8 cellular contexts compared by ENCODE assay signal in the genomic region with DNA sequence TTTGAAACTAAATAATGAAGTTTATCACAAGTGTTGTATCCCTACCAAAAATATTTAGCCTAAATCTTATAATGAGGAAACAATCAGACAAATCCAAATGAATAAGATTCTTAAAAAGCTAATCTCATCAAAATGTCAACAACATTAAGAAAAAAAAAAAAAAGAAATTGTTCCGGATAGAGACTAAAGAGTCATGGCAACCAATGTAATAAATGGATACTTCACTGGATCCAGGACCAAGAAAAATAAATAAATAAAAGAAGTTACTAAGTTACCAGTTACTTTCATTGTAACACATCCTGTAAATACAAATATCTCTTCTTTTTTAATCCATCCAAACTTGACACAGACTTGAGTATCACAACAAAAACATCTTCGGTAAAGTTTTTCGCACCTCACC. TPM values are rescaled to one million over a fixed set of nuclear protein-coding genes. Genes with fewer than 3 reads are reported as not detected.
DNase-seq lines count a peak whose midpoint lies in the region; ATAC-seq lines count a peak whose summit lies in the region.

No MANE protein-coding gene starts in this region.

- H3K27me3 Mint-ChIP-seq in activated CD4-positive, alpha-beta memory T cell treated with anti-CD3 and anti-CD28 coated beads for 36 hours, result no peaks in the 10 kb centered on the region
- H3K27me3 Mint-ChIP-seq in stimulated activated naive B cell treated with anti-CD40 and anti-IgM and Interleukin-4, amounts not matched to agents 10 μg/mL and 1 μg/mL and 100 μg/mL, for 72 hours, result no peaks in the 10 kb centered on the region

- POLR2A ChIA-PET in activated CD4-positive, alpha-beta memory T cell treated with anti-CD3 and anti-CD28 coated beads for 36 hours (lab: Charles Lee), result interaction anchor here (0.6 kb wide), 1 partner anchor 13 kb away, joined by 4 read pairs; no protein-coding TSS in a partner anchor

- ATAC-seq in stimulated activated naive B cell treated with anti-CD40 and anti-IgM and Interleukin-4, amounts not matched to agents 10 μg/mL and 1 μg/mL and 100 μg/mL, for 72 hours (replicated peaks), result no peak
- ATAC-seq in HG03565 (IDR thresholded peaks at IDR 0.05; ENCODE audit: unreplicated experiment), result no peak

- intact Hi-C loops in activated CD4-positive, alpha-beta memory T cell treated with anti-CD3 and anti-CD28 coated beads for 36 hours (cut with micrococcal nuclease), result loop anchor here (1.0 kb wide), 4 partner anchors 42 to 457 kb away; partner anchors contain the start of genes ACTL6A, MFN1 and ZNF639

- DNase-seq in NOMO-1 treated with DMSO at 0.1 percent for 48 hours (lab: John Stamatoyannopoulos, UW; ENCODE audit: unreplicated experiment) (peak; percentile 50), NOMO-1 treated with dmso at 0.1 percent for 144 hours (lab: John Stamatoyannopoulos, UW; ENCODE audit: unreplicated experiment) (no peak), A172 (ENCODE audit: low spot score) (no peak), NCI-H345 (lab: John Stamatoyannopoulos, UW) (no peak)
- DNase-seq in activated CD4-positive, alpha-beta memory T cell treated with anti-CD3 and anti-CD28 coated beads for 36 hours, result no peak
- DNase-seq in stimulated activated naive B cell treated with anti-CD40 and anti-IgM and Interleukin-4, amounts not matched to agents 10 μg/mL and 1 μg/mL and 100 μg/mL, for 72 hours, result no peak

- H3K36me3 Mint-ChIP-seq in activated CD4-positive, alpha-beta memory T cell treated with anti-CD3 and anti-CD28 coated beads for 36 hours, result peaks cover 33% of the 10 kb centered on the region
- H3K36me3 Mint-ChIP-seq in stimulated activated naive B cell treated with anti-CD40 and anti-IgM and Interleukin-4, amounts not matched to agents 10 μg/mL and 1 μg/mL and 100 μg/mL, for 72 hours, result peaks cover 19 to 20% of the 10 kb centered on the region in 2 donors

- CTCF ChIA-PET in activated CD4-positive, alpha-beta memory T cell treated with anti-CD3 and anti-CD28 coated beads for 36 hours (lab: Charles Lee), result no interaction called here

- peak overlapping the region; percentile 99 for H3K4me3 ChIP-seq in iPS-11a (ENCODE audit: low read depth, low read length)

- H3K9me3 Mint-ChIP-seq in activated CD4-positive, alpha-beta memory T cell treated with anti-CD3 and anti-CD28 coated beads for 36 hours, result no peaks in the 10 kb centered on the region
- no peaks in the 10 kb centered on the region for H3K9me3 Mint-ChIP-seq in stimulated activated naive B cell treated with anti-CD40 and anti-IgM and Interleukin-4, amounts not matched to agents 10 μg/mL and 1 μg/mL and 100 μg/mL, for 72 hours

- H3K4me3 Mint-ChIP-seq in activated CD4-positive, alpha-beta memory T cell treated with anti-CD3 and anti-CD28 coated beads for 36 hours, result peak overlapping the region; percentile 99
- peak overlapping the region; percentile 98 to 100 for H3K4me3 Mint-ChIP-seq in stimulated activated naive B cell treated with anti-CD40 and anti-IgM and Interleukin-4, amounts not matched to agents 10 μg/mL and 1 μg/mL and 100 μg/mL, for 72 hours

- peak overlapping the region; percentile 98 for H3K27ac Mint-ChIP-seq in activated CD4-positive, alpha-beta memory T cell treated with anti-CD3 and anti-CD28 coated beads for 36 hours
- peak overlapping the region; percentile 100 for H3K27ac Mint-ChIP-seq in stimulated activated naive B cell treated with anti-CD40 and anti-IgM and Interleukin-4, amounts not matched to agents 10 μg/mL and 1 μg/mL and 100 μg/mL, for 72 hours

- peaks cover 35% of the 10 kb centered on the region for H3K4me1 Mint-ChIP-seq in activated CD4-positive, alpha-beta memory T cell treated with anti-CD3 and anti-CD28 coated beads for 36 hours (ENCODE audit: low read depth)
- peaks cover 22 to 39% of the 10 kb centered on the region in 2 donors for H3K4me1 Mint-ChIP-seq in stimulated activated naive B cell treated with anti-CD40 and anti-IgM and Interleukin-4, amounts not matched to agents 10 μg/mL and 1 μg/mL and 100 μg/mL, for 72 hours

RNA-seq across cellular contexts. Expression of gene MRPL47, which starts 0.6 kb away (rescaled TPM):
- 10 to 100 TPM; 51.4 to 54.0 TPM for total RNA-seq in activated CD4-positive, alpha-beta memory T cell treated with anti-CD3 and anti-CD28 coated beads for 36 hours
- 184 and 189 TPM in 2 replicates for total RNA-seq in A172 (2014; rRNA removed; shearing (Covaris generic))

RNA-seq across cellular contexts. Expression of gene NDUFB5, which starts 0.8 kb away (rescaled TPM):
- 100 to 1,000 TPM; 133 to 147 TPM for total RNA-seq in activated CD4-positive, alpha-beta memory T cell treated with anti-CD3 and anti-CD28 coated beads for 36 hours
- 316 and 319 TPM in 2 replicates for total RNA-seq in A172 (2014; rRNA removed; shearing (Covaris generic))

RNA-seq across cellular contexts. Expression of gene ACTL6A, which starts 41.1 kb away (rescaled TPM):
- total RNA-seq in activated CD4-positive, alpha-beta memory T cell treated with anti-CD3 and anti-CD28 coated beads for 36 hours, result 100 to 1,000 TPM; 101 to 102 TPM
- 293 and 321 TPM in 2 replicates for total RNA-seq in A172 (2014; rRNA removed; shearing (Covaris generic))

RNA-seq across cellular contexts. Expression of gene USP13, which starts 49.0 kb away (rescaled TPM):
- total RNA-seq in activated CD4-positive, alpha-beta memory T cell treated with anti-CD3 and anti-CD28 coated beads for 36 hours, result 10 to 100 TPM; 11.9 to 12.5 TPM
- total RNA-seq in A172 (2014; rRNA removed; shearing (Covaris generic)), result 13.8 and 16.9 TPM in 2 replicates
